9 cellular contexts compared by ENCODE assay signal in genomic region chrX:49165901-49166881, GRCh38. TPM values are rescaled to one million over a fixed set of nuclear protein-coding genes. Genes with fewer than 3 reads are reported as not detected.
DNase-seq lines count a peak whose midpoint lies in the region; ATAC-seq, FAIRE-seq and TF ChIP-seq lines count a peak whose summit lies in the region.
"Had no signal": no experiment of that assay in that cellular context is flagged by ENCODE, and none has a peak within 500 bp of the region (broad histone marks: within the 10 kb centered on the region; RNA-seq: fewer than 3 reads in every experiment).

No MANE protein-coding gene starts in this region.

- intact Hi-C loops in right cardiac atrium (cut with DNase I) = no loop called here

- H3K27me3 ChIP-seq in Loucy (ENCODE audit: insufficient read depth, low read length, poor library complexity, severe bottlenecking) (no peaks in the 10 kb centered on the region), right cardiac atrium (ENCODE audit: control insufficient read depth, insufficient read depth) (no peaks in the 10 kb centered on the region)

- H3K9ac ChIP-seq in Loucy (ENCODE audit: low read depth, low read length, poor library complexity, severe bottlenecking) = peak overlapping the region; percentile 82

- no peaks in the 10 kb centered on the region for H3K79me2 ChIP-seq in Loucy (ENCODE audit: insufficient read depth, low read length)

- H4K20me1 ChIP-seq in Loucy (ENCODE audit: insufficient read depth, low read length, poor library complexity, severe bottlenecking) = no peaks in the 10 kb centered on the region

- H3K9me3 ChIP-seq in Loucy (ENCODE audit: insufficient read depth, low read depth, low read length) (no peaks in the 10 kb centered on the region), right cardiac atrium (ENCODE audit: control insufficient read depth, low read length) (no peaks in the 10 kb centered on the region)
- H3K9me3 ChIP-seq: A549 had no signal

- no peak; the same call in 1 of the 2 replicates for TF ChIP-seq CTCF in Loucy (conservative IDR thresholded peaks at IDR 0.05; ENCODE audit: low read length)

- H3K27ac ChIP-seq in right cardiac atrium (ENCODE audit: low read length) = peak overlapping the region; percentile 97

- no peak overlapping the region for H2AFZ ChIP-seq in Loucy (ENCODE audit: low read length)

- DNase-seq in 8988T (peak; percentile 85), GM19239 (ENCODE audit: insufficient read length, low spot score) (no peak), T-helper 1 cell (peak; percentile 46 to 87 (median 60)), anterior cingulate cortex (lab: John Stamatoyannopoulos, UW) (peak in 52 of 58 donors; percentile 3 to 70 (median 40)), right cardiac atrium (peak; percentile 79 to 93 (median 88)), retina (peak; percentile 85), HuH-7.5 (ENCODE audit: low spot score) (no peak)

- H3F3A ChIP-seq in Loucy (ENCODE audit: low read depth) = peaks cover 8% of the 10 kb centered on the region; the same call in 1 of the 2 replicates

- H3K4me1 ChIP-seq in Loucy (ENCODE audit: insufficient read depth, low read length, poor library complexity, severe bottlenecking) (peaks cover 18% of the 10 kb centered on the region), right cardiac atrium (ENCODE audit: control insufficient read depth, insufficient read depth, low read length) (no peaks in the 10 kb centered on the region)

- peak; percentile 68 for FAIRE-seq in GM19239 (lab: Jason Lieb, UNC)
- FAIRE-seq: A549 had no signal

- no peaks in the 10 kb centered on the region for H3K9me2 ChIP-seq in Loucy (replicated peaks; ENCODE audit: low read depth, low read length)

- WGBS in right cardiac atrium = 8% methylated on average over 61 of the region's 61 CpGs

- H3K36me3 ChIP-seq in Loucy (ENCODE audit: insufficient read depth, low read length) = no peaks in the 10 kb centered on the region

- peak; percentile 45 to 53 for ATAC-seq in right cardiac atrium
- ATAC-seq: A549 had no signal

- H3K4me3 ChIP-seq in Loucy (ENCODE audit: low read length, poor library complexity, severe bottlenecking) (peak overlapping the region; percentile 76), right cardiac atrium (ENCODE audit: low read length) (peak overlapping the region; percentile 30)
- H3K4me3 ChIP-seq: A549 had no signal

- peak overlapping the region; percentile 76 for H3K4me2 ChIP-seq in Loucy (ENCODE audit: low read depth, low read length, poor library complexity, severe bottlenecking)
- H3K4me2 ChIP-seq: A549 had no signal

RNA-seq across cellular contexts. Expression of gene MAGIX, which starts 3.6 kb away (rescaled TPM):
- total RNA-seq in right cardiac atrium = 10 to 100 TPM in 3 of 4 donors, 1 to 10 TPM in 1; 9.0 to 16.6 (median 15.4) TPM
- 16.5 TPM for polyA plus RNA-seq in right cardiac atrium

RNA-seq across cellular contexts. Expression of gene PLP2, which starts 5.5 kb away (rescaled TPM):
- total RNA-seq in right cardiac atrium = 10 to 100 TPM; 83.0 to 96.4 (median 87.0) TPM
- polyA plus RNA-seq in right cardiac atrium = 89.0 TPM

RNA-seq across cellular contexts. Expression of gene PRICKLE3, which starts 20.0 kb away (rescaled TPM):
- 10 to 100 TPM in 3 of 4 donors, 1 to 10 TPM in 1; 9.0 to 12.1 (median 11.0) TPM for total RNA-seq in right cardiac atrium
- polyA plus RNA-seq in right cardiac atrium = 8.5 TPM

RNA-seq across cellular contexts. Expression of gene SYP, which starts 33.8 kb away (rescaled TPM):
- 1 to 10 TPM; 2.1 to 3.1 (median 2.4) TPM for total RNA-seq in right cardiac atrium
- 3.0 TPM for polyA plus RNA-seq in right cardiac atrium

RNA-seq across cellular contexts. Expression of gene GPKOW, which starts 42.7 kb away (rescaled TPM):
- 10 to 100 TPM; 17.4 to 20.1 (median 18.1) TPM for total RNA-seq in right cardiac atrium
- 14.2 TPM for polyA plus RNA-seq in right cardiac atrium

Comparison
In these comparisons a context has a peak if more than half of its experiments do, and no peak if none do; other contexts are left out.
1. DNase-seq: peak in 8988T (single experiment), T-helper 1 cell (5 of 5), anterior cingulate cortex (52 of 58), right cardiac atrium (3 of 3) and retina (single experiment); none in GM19239 (single experiment) and HuH-7.5 (single experiment).